Comparison of ENCODE assay signal across 8 cellular contexts in genomic region chr1:99728494-99729235, GRCh38. TPM values are rescaled to one million over a fixed set of nuclear protein-coding genes. Genes with fewer than 3 reads are reported as not detected.
DNase-seq lines count a peak whose midpoint lies in the region; ATAC-seq and TF ChIP-seq lines count a peak whose summit lies in the region.

No MANE protein-coding gene starts in this region.

- ATAC-seq in HG03520 (IDR thresholded peaks at IDR 0.05; ENCODE audit: unreplicated experiment) (peak; percentile 83), right lobe of liver (peak; percentile 26 to 51 (median 40)), HG02610 (IDR thresholded peaks at IDR 0.05; ENCODE audit: unreplicated experiment) (no peak)

- peaks cover 3% of the 10 kb centered on the region for H3K27me3 Mint-ChIP-seq in activated CD4-positive, alpha-beta memory T cell treated with anti-CD3 and anti-CD28 coated beads, Interleukin-2, amount 10 ng/mL, durations not matched to agents 7 days and 5 days

- no peaks in the 10 kb centered on the region for H3K36me3 Mint-ChIP-seq in activated CD4-positive, alpha-beta memory T cell treated with anti-CD3 and anti-CD28 coated beads, Interleukin-2, amount 10 ng/mL, durations not matched to agents 7 days and 5 days (ENCODE audit: low read depth)

- peaks cover 0 to 23% (median 1%) of the 10 kb centered on the region in 4 donors for H3K4me1 ChIP-seq in right lobe of liver

- H3K9me3 Mint-ChIP-seq in activated CD4-positive, alpha-beta memory T cell treated with anti-CD3 and anti-CD28 coated beads, Interleukin-2, amount 10 ng/mL, durations not matched to agents 7 days and 5 days = no peaks in the 10 kb centered on the region

- POLR2A ChIA-PET in activated CD4-positive, alpha-beta memory T cell treated with anti-CD3 and anti-CD28 coated beads, Interleukin-2, amount 10 ng/mL, durations not matched to agents 7 days and 5 days (lab: Charles Lee) = no interaction called here

- H3K4me3 ChIP-seq in right lobe of liver = no peak overlapping the region

- H3K27me3 ChIP-seq in right lobe of liver = no peaks in the 10 kb centered on the region

- intact Hi-C loops in right lobe of liver (cut with DNase I) = no loop called here

- DNase-seq in amniotic epithelial cell (ENCODE audit: low read depth) (peak; percentile 16), right lobe of liver (no peak), GOT3 (lab: John Stamatoyannopoulos, UW) (no peak), dedifferentiated amniotic fluid mesenchymal stem cell (ENCODE audit: extremely low spot score) (no peak)
- no peak for DNase-seq in activated CD4-positive, alpha-beta memory T cell treated with anti-CD3 and anti-CD28 coated beads, Interleukin-2, amount 10 ng/mL, durations not matched to agents 7 days and 5 days

- H3K4me3 Mint-ChIP-seq in activated CD4-positive, alpha-beta memory T cell treated with anti-CD3 and anti-CD28 coated beads, Interleukin-2, amount 10 ng/mL, durations not matched to agents 7 days and 5 days = no peak overlapping the region

- TF ChIP-seq POLR2A in right lobe of liver (IDR thresholded peaks at IDR 0.05) = no peak

- H3K9me3 ChIP-seq in right lobe of liver = no peaks in the 10 kb centered on the region

- H3K27ac Mint-ChIP-seq in activated CD4-positive, alpha-beta memory T cell treated with anti-CD3 and anti-CD28 coated beads, Interleukin-2, amount 10 ng/mL, durations not matched to agents 7 days and 5 days = no peak overlapping the region

- WGBS in right lobe of liver (ENCODE audit: insufficient coverage, low coverage, low lambda C conversion rate, missing lambda C conversion rate) = 53% methylated on average over 3 of the region's 4 CpGs

- peak; percentile 52; the same call in 2 of the 3 replicates for TF ChIP-seq CTCF in GM12872 (IDR thresholded peaks at IDR 0.05; ENCODE audit: insufficient read depth, low read depth, low read length)
- TF ChIP-seq CTCF in right lobe of liver (IDR thresholded peaks at IDR 0.05) = peak; percentile 21 to 35 (median 28)

- H3K4me1 Mint-ChIP-seq in activated CD4-positive, alpha-beta memory T cell treated with anti-CD3 and anti-CD28 coated beads, Interleukin-2, amount 10 ng/mL, durations not matched to agents 7 days and 5 days = no peaks in the 10 kb centered on the region

- CTCF ChIA-PET in activated CD4-positive, alpha-beta memory T cell treated with anti-CD3 and anti-CD28 coated beads, Interleukin-2, amount 10 ng/mL, durations not matched to agents 7 days and 5 days (lab: Charles Lee) = interaction anchor here (0.9 to 1.2 kb wide), 2 partner anchors 21 to 43 kb away, joined by 3 to 6 read pairs; no protein-coding TSS in a partner anchor

- H3K27ac ChIP-seq in right lobe of liver = no peak overlapping the region

- H3K36me3 ChIP-seq in right lobe of liver = peaks cover 0 to 40% (median 7%) of the 10 kb centered on the region in 4 donors

RNA-seq across cellular contexts. Expression of gene FRRS1, which starts 37.8 kb away (rescaled TPM):
- total RNA-seq in right lobe of liver = 10 to 100 TPM; 19.6 to 44.0 (median 31.4) TPM
- 1 to 10 TPM; 1.2 to 1.7 TPM for total RNA-seq in activated CD4-positive, alpha-beta memory T cell treated with anti-CD3 and anti-CD28 coated beads, Interleukin-2, amount 10 ng/mL, durations not matched to agents 7 days and 5 days

Comparison
In these comparisons a context has a peak if more than half of its experiments do, and no peak if none do; other contexts are left out.
1. RNA of gene FRRS1, which starts 37.8 kb away (total RNA-seq): 19.6 to 44.0 TPM in right lobe of liver; 1.2 to 1.7 TPM in activated CD4-positive, alpha-beta memory T cell treated with anti-CD3 and anti-CD28 coated beads, Interleukin-2, amount 10 ng/mL, durations not matched to agents 7 days and 5 days; every median in the first group is over 4 times any median in the second.